ENCODE assay signal across 14 cellular contexts in genomic region chr12:88207921-88208640, GRCh38.
A peak's percentile ranks its signal among the peaks of the same experiment; 100 is the strongest.
DNase-seq lines count a peak whose midpoint lies in the region; ATAC-seq and TF ChIP-seq lines count a peak whose summit lies in the region.
"Had no signal": no experiment of that assay in that cellular context is flagged by ENCODE, and none has a peak within 500 bp of the region (broad histone marks: within the 10 kb centered on the region; RNA-seq: fewer than 3 reads in every experiment).

No MANE protein-coding gene starts in this region.

- no peak for TF ChIP-seq POLR2A in breast epithelium (IDR thresholded peaks at IDR 0.05)

- H3K4me3 ChIP-seq in breast epithelium = no peak overlapping the region
- H3K4me3 ChIP-seq in mucosa of descending colon = no peak overlapping the region
- H3K4me3 ChIP-seq in endodermal cell (ENCODE audit: low read length) = no peak overlapping the region
- H3K4me3 ChIP-seq in PC-3 (ENCODE audit: low read length) = no peak overlapping the region
- H3K4me3 ChIP-seq: heart left ventricle, SJCRH30 had no signal

- CTCF ChIA-PET in PC-3 (lab: Charles Lee) = no interaction called here

- H3K9me3 ChIP-seq in breast epithelium (peaks cover 12 to 29% of the 10 kb centered on the region in 2 donors), mucosa of descending colon (peaks cover 10% of the 10 kb centered on the region), endodermal cell (ENCODE audit: control insufficient read depth, low read length) (peaks cover 21% of the 10 kb centered on the region), PC-3 (ENCODE audit: low read length) (peaks cover 13% of the 10 kb centered on the region)
- H3K9me3 ChIP-seq: SJCRH30 had no signal

- WGBS in endodermal cell (ENCODE audit: insufficient coverage in 1 of 2, insufficient read length in 1 of 2), 2 experiments = 91 to 94% methylated on average over 3 to 4 of the region's 4 CpGs

- no peak overlapping the region for H3K4me2 ChIP-seq in PC-3 (ENCODE audit: low read length)

- H3K27me3 ChIP-seq in breast epithelium = no peaks in the 10 kb centered on the region
- no peaks in the 10 kb centered on the region for H3K27me3 ChIP-seq in endodermal cell (ENCODE audit: control insufficient read depth, insufficient read depth, low read length, poor library complexity, severe bottlenecking)
- no peaks in the 10 kb centered on the region for H3K27me3 ChIP-seq in PC-3 (ENCODE audit: low read length)
- H3K27me3 ChIP-seq: heart left ventricle, SJCRH30 had no signal

- no peaks in the 10 kb centered on the region for H4K20me1 ChIP-seq in PC-3 (ENCODE audit: low read length)

- TF ChIP-seq CTCF in HFFc6 (IDR thresholded peaks at IDR 0.05) (no peak), breast epithelium (IDR thresholded peaks at IDR 0.05) (no peak), mucosa of descending colon (IDR thresholded peaks at IDR 0.05) (no peak), endodermal cell (conservative IDR thresholded peaks at IDR 0.05) (no peak), PC-3 (conservative IDR thresholded peaks at IDR 0.05; ENCODE audit: low read depth, low read length) (no peak)

- H3K27me3 Mint-ChIP-seq in HFFc6 (ENCODE audit: insufficient read depth) = no peaks in the 10 kb centered on the region
- H3K27me3 Mint-ChIP-seq in endodermal cell (ENCODE audit: insufficient read depth) = no peaks in the 10 kb centered on the region

- no TSS peak for BruUV-seq in PC-3 (replicated peaks; lab: Mats Ljungman, UMichigan)

- H3K9me3 Mint-ChIP-seq in HFFc6 (peaks cover 60% of the 10 kb centered on the region), endodermal cell (peaks cover 54% of the 10 kb centered on the region)

- no peaks in the 10 kb centered on the region for H3F3A ChIP-seq in PC-3 (ENCODE audit: low read length, unreplicated experiment)

- no peak overlapping the region for H2AFZ ChIP-seq in PC-3 (ENCODE audit: low read length)

- H3K4me1 ChIP-seq in breast epithelium (no peaks in the 10 kb centered on the region), mucosa of descending colon (ENCODE audit: low read depth) (no peaks in the 10 kb centered on the region), endodermal cell (ENCODE audit: control insufficient read depth, insufficient read depth, low read length) (no peaks in the 10 kb centered on the region), PC-3 (ENCODE audit: insufficient read depth, low read length) (no peaks in the 10 kb centered on the region)
- H3K4me1 ChIP-seq: heart left ventricle, SJCRH30 had no signal

- DNase-seq in AG08395 (ENCODE audit: low spot score) (peak; percentile 80), HFFc6 (peak; percentile 81), breast epithelium (ENCODE audit: low spot score in 2 of 2) (no peak), mucosa of descending colon (peak in 1 of 3 donors; percentile 43), endodermal cell (no peak), hippocampal formation (lab: John Stamatoyannopoulos, UW) (no peak), cortex of kidney (lab: John Stamatoyannopoulos, UW) (no peak), PC-3 (no peak)
- DNase-seq: activated CD8-positive, alpha-beta memory T cell treated with anti-CD3 and anti-CD28 coated beads, Interleukin-2, amount 50 U/mL, for 4 hours; AML-193; DMS79 treated with DMSO at 0.1 percent for 48 hours; H7; heart left ventricle; SJCRH30 had no signal

- H3K36me3 Mint-ChIP-seq in HFFc6 (ENCODE audit: low read depth) (peaks cover 65% of the 10 kb centered on the region), endodermal cell (ENCODE audit: low read depth) (peaks cover 10% of the 10 kb centered on the region)

- H3K79me2 ChIP-seq in PC-3 (ENCODE audit: low read length) = no peaks in the 10 kb centered on the region

- intact Hi-C loops in breast epithelium (cut with DNase I; ENCODE audit: low total_unique reads) (no loop called here), mucosa of descending colon (cut with DNase I, micrococcal nuclease) (no loop called here), PC-3 (cut with micrococcal nuclease) (no loop called here)

- H3K27ac Mint-ChIP-seq in HFFc6 (peak overlapping the region; percentile 65), endodermal cell (no peak overlapping the region)

- H3K36me3 ChIP-seq in breast epithelium (no peaks in the 10 kb centered on the region), mucosa of descending colon (ENCODE audit: low read depth) (no peaks in the 10 kb centered on the region), endodermal cell (ENCODE audit: control insufficient read depth, insufficient read depth, low read length) (no peaks in the 10 kb centered on the region), PC-3 (ENCODE audit: low read depth, low read length) (no peaks in the 10 kb centered on the region)
- H3K36me3 ChIP-seq: heart left ventricle, SJCRH30 had no signal

- H3K27ac ChIP-seq in breast epithelium (peak overlapping the region; percentile 8 to 68), endodermal cell (ENCODE audit: low read depth, low read length) (no peak overlapping the region), PC-3 (ENCODE audit: low read length) (no peak overlapping the region)
- H3K27ac ChIP-seq: heart left ventricle, SJCRH30 had no signal

- H3K4me1 Mint-ChIP-seq in HFFc6 (ENCODE audit: low read depth) (peaks cover 54% of the 10 kb centered on the region), endodermal cell (no peaks in the 10 kb centered on the region)

- ATAC-seq in mucosa of descending colon (peak; percentile 17), PC-3 (no peak)

- H3K9ac ChIP-seq in endodermal cell (ENCODE audit: extremely low read depth, low read length, poor library complexity, severe bottlenecking) = no peak overlapping the region
- no peak overlapping the region for H3K9ac ChIP-seq in PC-3 (ENCODE audit: low read length)

- H3K4me3 Mint-ChIP-seq in HFFc6 (peak overlapping the region; percentile 16; the same call in 1 of the 2 replicates), endodermal cell (no peak overlapping the region)

- POLR2A ChIA-PET in PC-3 (lab: Charles Lee; ENCODE audit: unreplicated experiment) = no interaction called here

- H3K9me2 ChIP-seq in PC-3 (replicated peaks; ENCODE audit: low read length) = no peaks in the 10 kb centered on the region

Comparison
In these comparisons a context has a peak if more than half of its experiments do, and no peak if none do; other contexts are left out.
1. DNase-seq: peak in AG08395 (single experiment) and HFFc6 (single experiment); none in breast epithelium (0 of 2), endodermal cell (single experiment), hippocampal formation (0 of 2), cortex of kidney (single experiment) and PC-3 (single experiment).
2. H3K27ac ChIP-seq: peak in breast epithelium (2 of 2); none in endodermal cell (single experiment) and PC-3 (single experiment).